Comparison of ENCODE assay signal across 1 cellular context in the genomic region with DNA sequence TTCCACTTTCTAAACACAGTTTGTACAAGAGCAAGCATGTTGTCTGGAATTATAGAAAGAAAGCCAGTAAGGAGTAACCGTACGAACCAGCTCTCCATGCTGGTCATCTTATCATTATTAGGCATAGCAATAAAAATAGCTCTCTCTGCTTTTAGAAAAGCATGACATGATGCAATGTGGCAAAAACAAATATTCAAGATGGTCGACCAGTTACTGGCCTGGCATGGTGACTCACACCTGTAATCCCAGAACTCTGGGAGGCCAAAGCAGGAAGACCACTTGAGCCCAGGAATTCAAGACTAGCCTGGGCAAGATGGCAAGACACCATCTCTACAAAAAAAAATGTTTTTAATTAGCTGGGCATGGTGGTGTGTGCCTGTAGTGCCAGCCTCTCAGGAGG.
A peak's percentile ranks its signal among the peaks of the same experiment; 100 is the strongest.
TF ChIP-seq lines count a peak whose summit lies in the region.

No MANE protein-coding gene starts in this region.

TF ChIP-seq in SK-N-SH, 30 proteins besides CTCF, POLR2A, EP300 and RAD21 (continued from another document):
- TF ChIP-seq TEAD4 (IDR thresholded peaks at IDR 0.05; ENCODE audit: borderline replicate concordance, insufficient read depth) (peak; percentile 19; the same call in 1 of the 2 replicates), TCF12 (IDR thresholded peaks at IDR 0.05) (peak; percentile 72; the same call in 1 of the 2 replicates)
